Comparison of ENCODE assay signal across 8 cellular contexts in the genomic region with DNA sequence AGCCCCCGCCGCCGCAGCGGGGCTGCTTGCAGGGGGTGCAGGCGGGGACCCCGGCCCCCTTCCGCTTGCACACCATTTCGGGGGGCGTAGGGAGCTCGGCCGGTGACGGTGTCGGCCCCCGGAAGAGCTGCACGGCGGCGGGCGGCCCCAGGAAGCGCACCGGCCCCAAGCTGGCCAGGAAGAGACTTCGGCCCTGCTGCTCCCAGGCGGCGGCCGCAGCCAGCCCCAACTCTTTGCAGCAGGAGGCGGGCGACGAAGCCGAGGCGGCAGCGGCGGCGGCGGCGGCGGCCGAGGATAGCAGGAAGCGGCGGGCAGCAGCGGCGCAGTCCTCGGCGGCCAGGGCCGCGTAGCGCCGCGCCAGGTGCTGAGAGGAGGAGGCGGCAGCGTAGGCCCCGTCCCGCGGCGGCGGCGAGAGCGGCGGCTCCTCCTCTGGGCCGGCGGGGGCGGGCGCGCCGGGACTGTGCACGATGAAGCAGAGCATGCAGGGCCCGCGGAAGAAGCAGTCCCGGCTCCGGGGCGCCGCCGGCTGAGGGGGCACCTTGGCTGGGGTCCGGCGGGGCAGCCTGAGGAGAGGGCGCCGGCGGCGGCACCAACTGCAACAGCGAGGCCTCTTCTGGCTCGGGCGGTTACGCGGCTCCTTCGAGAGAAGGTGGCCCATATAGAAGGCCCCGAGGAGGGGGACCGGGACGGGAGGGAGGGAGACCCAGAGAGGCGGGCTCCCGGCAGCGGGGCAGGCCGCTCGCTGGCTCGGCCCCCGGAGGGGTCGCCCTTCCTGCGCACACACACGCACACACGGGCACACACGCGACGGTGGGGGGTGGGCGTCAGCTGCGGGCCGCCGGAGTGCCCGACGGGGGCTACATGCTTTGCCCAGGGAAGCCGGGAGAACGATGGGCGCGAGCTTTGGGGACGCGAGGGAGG. TPM values are rescaled to one million over a fixed set of nuclear protein-coding genes. Genes with fewer than 3 reads are reported as not detected.
DNase-seq lines count a peak whose midpoint lies in the region; ATAC-seq and TF ChIP-seq lines count a peak whose summit lies in the region.

No MANE protein-coding gene starts in this region.

- H2BK15ac ChIP-seq in mesendoderm (replicated peaks; ENCODE audit: low read depth) = no peak overlapping the region

- no peaks in the 10 kb centered on the region for H3K9me3 ChIP-seq in effector memory CD4-positive, alpha-beta T cell (ENCODE audit: control insufficient read depth, low read length)

- H3K9ac ChIP-seq in mesendoderm (ENCODE audit: low read length) = peak overlapping the region; percentile 99

- H2BK120ac ChIP-seq in mesendoderm (ENCODE audit: low read depth, low read length) = peak overlapping the region; percentile 63

- H3K27me3 ChIP-seq in effector memory CD4-positive, alpha-beta T cell (replicated peaks; ENCODE audit: control insufficient read depth, insufficient read depth, low read length, poor library complexity, severe bottlenecking) = no peaks in the 10 kb centered on the region
- no peaks in the 10 kb centered on the region for H3K27me3 ChIP-seq in mesendoderm (ENCODE audit: insufficient read depth, low read length, poor library complexity)

- H3K4me2 ChIP-seq in mesendoderm (ENCODE audit: low read length) = peak overlapping the region; percentile 70

- H4K8ac ChIP-seq in mesendoderm (ENCODE audit: low read depth, low read length) = peak overlapping the region; percentile 91

- ATAC-seq in HG02870 (IDR thresholded peaks at IDR 0.05; ENCODE audit: unreplicated experiment) = peak; percentile 37

- peak overlapping the region; percentile 97 for H3K23ac ChIP-seq in mesendoderm (ENCODE audit: low read length)

- peak overlapping the region; percentile 99 for H3K56ac ChIP-seq in mesendoderm (ENCODE audit: low read length)

- peak overlapping the region; percentile 86 for H3K18ac ChIP-seq in mesendoderm (ENCODE audit: low read length)

- peaks cover 5% of the 10 kb centered on the region for H3K79me1 ChIP-seq in mesendoderm (ENCODE audit: low read length)

- H3K4ac ChIP-seq in mesendoderm (ENCODE audit: low read depth, low read length) = peak overlapping the region; percentile 91

- peak overlapping the region; percentile 97 for H3K4me3 ChIP-seq in effector memory CD4-positive, alpha-beta T cell (ENCODE audit: insufficient read depth, low read depth, low read length, poor library complexity, severe bottlenecking)
- H3K4me3 ChIP-seq in mesendoderm (ENCODE audit: low read length) = peak overlapping the region; percentile 84

- peaks cover 8% of the 10 kb centered on the region for H3K4me1 ChIP-seq in effector memory CD4-positive, alpha-beta T cell (ENCODE audit: control insufficient read depth, insufficient read depth, low read length, poor library complexity, severe bottlenecking)
- peaks cover 4% of the 10 kb centered on the region for H3K4me1 ChIP-seq in mesendoderm (ENCODE audit: control insufficient read depth, low read depth, low read length)

- H2BK5ac ChIP-seq in mesendoderm (ENCODE audit: low read length) = peak overlapping the region; percentile 82

- peaks cover 5% of the 10 kb centered on the region for H3K79me2 ChIP-seq in mesendoderm (ENCODE audit: control insufficient read depth, insufficient read depth, low read length)

- H4K5ac ChIP-seq in mesendoderm (ENCODE audit: low read length) = no peak overlapping the region

- TF ChIP-seq CTCF in 22Rv1 (IDR thresholded peaks at IDR 0.05) (no peak), GM13976 (IDR thresholded peaks at IDR 0.05; ENCODE audit: borderline replicate concordance, control extremely low read depth, extremely low read depth, insufficient read depth, missing control alignments) (no peak)

- WGBS in mesendoderm (ENCODE audit: extremely low coverage, insufficient coverage, low lambda C conversion rate) = no CpG with 5 or more reads among the region's 112 CpGs

- H3K27ac ChIP-seq in 22Rv1 (peak overlapping the region; percentile 97), mesendoderm (ENCODE audit: low read depth, low read length) (peak overlapping the region; percentile 99)
- peak overlapping the region; percentile 89 for H3K27ac ChIP-seq in effector memory CD4-positive, alpha-beta T cell (ENCODE audit: insufficient read depth, low read length, poor library complexity, severe bottlenecking)

- in situ Hi-C loops in GM13976 (cut with MboI; ENCODE audit: low sequenced_read_pairs, unreplicated experiment) = no loop called here

- H2AK5ac ChIP-seq in mesendoderm (ENCODE audit: low read length) = no peak overlapping the region

- DNase-seq in GM13976 (ENCODE audit: low spot score) (peak; percentile 70), NCI-H2227 treated with DMSO at 0.1 percent for 48 hours (lab: John Stamatoyannopoulos, UW) (peak; percentile 37), mesendoderm (peak; percentile 78)
- peak; percentile 32 to 65 for DNase-seq in activated CD8-positive, alpha-beta memory T cell treated with anti-CD3 and anti-CD28 coated beads for 1 hour (ENCODE audit: extremely low read depth in 1 of 2, low read depth in 1 of 2)
- peak; percentile 54 to 68 (median 67) for DNase-seq in effector memory CD4-positive, alpha-beta T cell
- peak; percentile 59 for DNase-seq in stimulated activated CD8-positive, alpha-beta memory T cell treated with anti-CD3 and anti-CD28 coated beads, Interleukin-15, amount 100 ng/mL, for 1 hour (ENCODE audit: low read depth)

- H3K36me3 ChIP-seq in effector memory CD4-positive, alpha-beta T cell (ENCODE audit: control insufficient read depth, insufficient read depth, low read length) = no peaks in the 10 kb centered on the region
- no peaks in the 10 kb centered on the region for H3K36me3 ChIP-seq in mesendoderm (ENCODE audit: control insufficient read depth, insufficient read depth, low read length)

RNA-seq across cellular contexts. Expression of gene FBXL17, which starts 0.6 kb away (rescaled TPM):
- polyA plus RNA-seq in mesendoderm (2013, experiment 1 of 2) = 1.7 TPM
- polyA plus RNA-seq in mesendoderm (2013, experiment 2 of 2) = 1.8 TPM

Comparison
In these comparisons a context has a peak if more than half of its experiments do, and no peak if none do; other contexts are left out.
1. Peak in every context shown above with its lines: DNase-seq, ATAC-seq, H3K4me3 ChIP-seq and H3K27ac ChIP-seq.